In the genomic region with DNA sequence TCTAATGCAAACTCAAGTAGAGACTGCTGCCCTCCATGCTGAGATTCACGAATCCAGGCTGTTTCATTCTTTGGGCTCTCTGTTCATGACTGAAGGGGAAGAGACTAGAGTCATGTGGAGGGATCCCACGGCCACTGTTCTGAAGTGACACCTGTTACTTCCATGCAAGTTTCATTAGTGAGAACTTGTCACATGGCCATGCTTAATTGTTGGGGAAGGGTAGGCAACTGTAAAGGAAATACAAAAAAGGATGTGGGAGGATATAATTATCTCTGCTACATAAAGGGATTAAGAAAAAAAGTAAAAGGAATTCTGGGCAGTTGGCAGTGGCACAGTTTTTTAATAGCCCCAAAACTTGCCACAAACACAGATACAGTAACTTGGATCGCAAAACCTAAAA, we compare ENCODE assay signal across 19 cellular contexts.
"Had no signal": no experiment of that assay in that cellular context is flagged by ENCODE, and none has a peak within 500 bp of the region (broad histone marks: within the 10 kb centered on the region; RNA-seq: fewer than 3 reads in every experiment).

No MANE protein-coding gene starts in this region.

- H3K4me3 ChIP-seq: dorsolateral prefrontal cortex, heart left ventricle, lung, psoas muscle, spleen, testis, tibial nerve, upper lobe of right lung, vagina had no signal

- DNase-seq: cortex of kidney; dorsolateral prefrontal cortex; effector CD8-positive, alpha-beta T cell; heart left ventricle; immature natural killer cell; left ventricle myocardium superior; mesendoderm; psoas muscle; spleen; stimulated activated CD4-positive, alpha-beta T cell treated with anti-CD3 and anti-CD28 coated beads, Interleukin-2, amount 100 ng/mL, for 24 hours; stimulated activated CD4-positive, alpha-beta T cell treated with anti-CD3 and anti-CD28 coated beads, Interleukin-4, amount 100 ng/mL, for 4 hours; stimulated activated naive B cell treated with anti-CD40 and anti-IgM and Interleukin-4, amounts not matched to agents 10 μg/mL and 1 μg/mL and 100 μg/mL, for 72 hours; stimulated activated naive CD8-positive, alpha-beta T cell treated with anti-CD3 and anti-CD28 coated beads, Interleukin-15, amount 100 ng/mL, for 72 hours; testis; upper lobe of right lung had no signal

- H3K9me3 ChIP-seq: heart left ventricle, neutrophil, psoas muscle, spleen, testis, tibial nerve, upper lobe of right lung, vagina had no signal

- H3K4me1 ChIP-seq: psoas muscle, upper lobe of right lung, vagina had no signal

- H3K27me3 ChIP-seq: dorsolateral prefrontal cortex, heart left ventricle, neutrophil, spleen, testis, tibial nerve, upper lobe of right lung, vagina had no signal

- H3K36me3 ChIP-seq: heart left ventricle, neutrophil, upper lobe of right lung, vagina had no signal

- H3K27ac ChIP-seq: neutrophil, psoas muscle, spleen, testis, tibial nerve, upper lobe of right lung, vagina had no signal
